ENCODE assay signal across 8 cellular contexts in genomic region chr17:27457405-27457730, GRCh38. TPM values are rescaled to one million over a fixed set of nuclear protein-coding genes. Genes with fewer than 3 reads are reported as not detected.
A peak's percentile ranks its signal among the peaks of the same experiment; 100 is the strongest.
DNase-seq lines count a peak whose midpoint lies in the region; ATAC-seq and TF ChIP-seq lines count a peak whose summit lies in the region.

No MANE protein-coding gene starts in this region.

- H3K9ac ChIP-seq in BLaER1 treated with 17β-estradiol and CSF1 and Interleukin-3, amounts not matched to agents 10 nM and 100 nM = peak overlapping the region; percentile 71 to 86 (median 82); a peak in 21 of 22 replicates
- H3K9ac ChIP-seq in endocrine pancreas (ENCODE audit: control insufficient read depth, insufficient read depth, low read length) (peak overlapping the region; percentile 86), neural progenitor cell (no peak overlapping the region)

- peaks cover 8 to 27% (median 24%) of the 10 kb centered on the region in 11 experiments; a peak in 20 of 22 replicates for H3K27me3 ChIP-seq in BLaER1 treated with 17β-estradiol and CSF1 and Interleukin-3, amounts not matched to agents 10 nM and 100 nM
- no peaks in the 10 kb centered on the region for H3K27me3 ChIP-seq in endocrine pancreas (ENCODE audit: control insufficient read depth, insufficient read depth, low read length)
- peaks cover 6% of the 10 kb centered on the region for H3K27me3 ChIP-seq in neural progenitor cell

- peak overlapping the region; percentile 80 to 92 (median 87) for H3K4me3 ChIP-seq in BLaER1 treated with 17β-estradiol and CSF1 and Interleukin-3, amounts not matched to agents 10 nM and 100 nM
- H3K4me3 ChIP-seq in endocrine pancreas (ENCODE audit: control insufficient read depth, insufficient read depth, low read length) = peak overlapping the region; percentile 84
- peak overlapping the region; percentile 98 for H3K4me3 ChIP-seq in neural progenitor cell

- peaks cover 23 to 59% (median 43%) of the 10 kb centered on the region in 11 experiments; a peak in 17 of 22 replicates for H4K20me1 ChIP-seq in BLaER1 treated with 17β-estradiol and CSF1 and Interleukin-3, amounts not matched to agents 10 nM and 100 nM
- peaks cover 38% of the 10 kb centered on the region for H4K20me1 ChIP-seq in neural progenitor cell (ENCODE audit: low read depth)

- peaks cover 27 to 38% (median 33%) of the 10 kb centered on the region in 10 experiments for H3K4me1 ChIP-seq in BLaER1 treated with 17β-estradiol and CSF1 and Interleukin-3, amounts not matched to agents 10 nM and 100 nM
- no peaks in the 10 kb centered on the region for H3K4me1 ChIP-seq in endocrine pancreas (ENCODE audit: control insufficient read depth, insufficient read depth, low read length)
- peaks cover 24% of the 10 kb centered on the region for H3K4me1 ChIP-seq in neural progenitor cell

- DNase-seq in NCI-H82 treated with DMSO at 0.1 percent for 48 hours (lab: John Stamatoyannopoulos, UW; ENCODE audit: unreplicated experiment) = peak; percentile 83
- DNase-seq in neural progenitor cell (ENCODE audit: low spot score) = no peak
- no peak for DNase-seq in GM13977 (ENCODE audit: low spot score)
- DNase-seq in LoVo (ENCODE audit: low spot score) = no peak
- no peak for DNase-seq in NCI-H1092 treated with DMSO at 0.1 percent for 48 hours (lab: John Stamatoyannopoulos, UW)

- H3K36me3 ChIP-seq in BLaER1 treated with 17β-estradiol and CSF1 and Interleukin-3, amounts not matched to agents 10 nM and 100 nM = peaks cover 0 to 3% (median 0%) of the 10 kb centered on the region in 11 experiments; a peak in 1 of 22 replicates
- H3K36me3 ChIP-seq in endocrine pancreas (ENCODE audit: control insufficient read depth, insufficient read depth, low read length) = no peaks in the 10 kb centered on the region
- H3K36me3 ChIP-seq in neural progenitor cell = no peaks in the 10 kb centered on the region

- H3F3A ChIP-seq in neural progenitor cell (ENCODE audit: low read depth) = peaks cover 29% of the 10 kb centered on the region

- H3K4me3 Mint-ChIP-seq in neural progenitor cell = peak overlapping the region; percentile 98

- in situ Hi-C loops in GM13977 (cut with MboI; ENCODE audit: low pct_unique_long_range_greater_than_20kb, low sequenced_read_pairs, unreplicated experiment) = loop anchor here (10.0 kb wide), 1 partner anchor 83 kb away; no protein-coding TSS in a partner anchor

- no peaks in the 10 kb centered on the region for H3K9me3 Mint-ChIP-seq in neural progenitor cell

- H3K79me2 ChIP-seq in neural progenitor cell (ENCODE audit: low read depth) = peaks cover 54% of the 10 kb centered on the region

- ATAC-seq in HG03469 (IDR thresholded peaks at IDR 0.05; ENCODE audit: unreplicated experiment) = no peak

- H3K27me3 Mint-ChIP-seq in neural progenitor cell (ENCODE audit: insufficient read depth, low read depth) = peaks cover 9% of the 10 kb centered on the region

- no peak overlapping the region for H2AFZ ChIP-seq in neural progenitor cell (replicated peaks)

- peak overlapping the region; percentile 86 to 98 (median 93) for H3K4me2 ChIP-seq in BLaER1 treated with 17β-estradiol and CSF1 and Interleukin-3, amounts not matched to agents 10 nM and 100 nM
- H3K4me2 ChIP-seq in neural progenitor cell = peak overlapping the region; percentile 95

- H3K9me3 ChIP-seq in BLaER1 treated with 17β-estradiol and CSF1 and Interleukin-3, amounts not matched to agents 10 nM and 100 nM (replicated peaks in 1 of 11) = no peaks in the 10 kb centered on the region
- H3K9me3 ChIP-seq in endocrine pancreas (ENCODE audit: control insufficient read depth, low read length) = no peaks in the 10 kb centered on the region
- H3K9me3 ChIP-seq in neural progenitor cell (ENCODE audit: low read depth) = no peaks in the 10 kb centered on the region

- H3K4me1 Mint-ChIP-seq in neural progenitor cell = peaks cover 43% of the 10 kb centered on the region

- TF ChIP-seq CTCF in neural progenitor cell (IDR thresholded peaks at IDR 0.05) (no peak), GM13977 (IDR thresholded peaks at IDR 0.05; ENCODE audit: extremely low read depth, insufficient read depth, missing control alignments) (no peak)

- H3K36me3 Mint-ChIP-seq in neural progenitor cell = no peaks in the 10 kb centered on the region

- H3K27ac Mint-ChIP-seq in neural progenitor cell = peak overlapping the region; percentile 87

- H3K27ac ChIP-seq in BLaER1 treated with 17β-estradiol and CSF1 and Interleukin-3, amounts not matched to agents 10 nM and 100 nM = peak overlapping the region in 3 of 11 experiments; percentile 59 to 74 (median 74); a peak in 3 of 22 replicates
- H3K27ac ChIP-seq in neural progenitor cell = no peak overlapping the region

RNA-seq across cellular contexts. Expression of gene KSR1, which starts 1.1 kb away (rescaled TPM):
- total RNA-seq in neural progenitor cell (ENCODE audit: low replicate concordance) = 16.4 and 19.2 TPM in 2 replicates
